ENCODE assay signal across 26 cellular contexts in genomic region chr6:167846997-167847606, GRCh38. TPM values are rescaled to one million over a fixed set of nuclear protein-coding genes. Genes with fewer than 3 reads are reported as not detected.
DNase-seq lines count a peak whose midpoint lies in the region; ATAC-seq, FAIRE-seq and TF ChIP-seq lines count a peak whose summit lies in the region.
"Had no signal": no experiment of that assay in that cellular context is flagged by ENCODE, and none has a peak within 500 bp of the region (broad histone marks: within the 10 kb centered on the region; RNA-seq: fewer than 3 reads in every experiment).

No MANE protein-coding gene starts in this region.

- H3K4ac ChIP-seq in trophoblast cell (ENCODE audit: low read depth, low read length) = peak overlapping the region; percentile 96

- H3K4me1 ChIP-seq in endodermal cell (ENCODE audit: control insufficient read depth, insufficient read depth, low read length) (peaks cover 16% of the 10 kb centered on the region), trophoblast cell (ENCODE audit: control insufficient read depth in 1 of 2, insufficient read depth in 2 of 2, low read length in 2 of 2) (peaks cover 4 to 13% of the 10 kb centered on the region in 2 experiments)

- no peak overlapping the region for H2AFZ ChIP-seq in trophoblast cell (ENCODE audit: insufficient read depth, low read length, poor library complexity)

- no peak overlapping the region for H2BK12ac ChIP-seq in trophoblast cell (ENCODE audit: low read length)

- H4K91ac ChIP-seq in trophoblast cell (ENCODE audit: low read depth, low read length) = no peak overlapping the region

- no peak for TF ChIP-seq POLR2A in H54 (IDR thresholded peaks at IDR 0.05; ENCODE audit: low read depth, low read length)

- WGBS in endodermal cell (ENCODE audit: insufficient coverage in 1 of 2, insufficient read length in 1 of 2), 2 experiments = 78 to 87% methylated on average over 6 of the region's 6 CpGs
- WGBS in trophoblast cell (ENCODE audit: extremely low coverage, insufficient coverage, insufficient read length) = no CpG with 5 or more reads among the region's 6 CpGs

- peak overlapping the region; percentile 83 for H3K27ac Mint-ChIP-seq in endodermal cell
- H3K27ac Mint-ChIP-seq: activated B cell treated with CpG ODN at 0.5 μM for 24 hours; CD14-positive monocyte; effector memory CD8-positive, alpha-beta T cell; T-helper 17 cell had no signal

- peaks cover 4% of the 10 kb centered on the region for H3K79me1 ChIP-seq in trophoblast cell (ENCODE audit: low read length)

- peaks cover 7% of the 10 kb centered on the region for H3K79me2 ChIP-seq in trophoblast cell (ENCODE audit: control insufficient read depth, insufficient read depth, low read length, poor library complexity)

- H3K27me3 ChIP-seq in endodermal cell (ENCODE audit: control insufficient read depth, insufficient read depth, low read length, poor library complexity, severe bottlenecking) = no peaks in the 10 kb centered on the region
- no peaks in the 10 kb centered on the region for H3K27me3 ChIP-seq in trophoblast cell (ENCODE audit: insufficient read depth, low read length)

- FAIRE-seq in H54 (lab: Jason Lieb, UNC) (peak; percentile 30), urothelium cell line (lab: Jason Lieb, UNC) (no peak)
- FAIRE-seq: G401.6, GM19239 had no signal

- peaks cover 67% of the 10 kb centered on the region for H3K4me1 Mint-ChIP-seq in endodermal cell
- H3K4me1 Mint-ChIP-seq: CD14-positive monocyte had no signal

- peak; percentile 86 for ATAC-seq in SK-N-SH treated with all-trans-retinoic acid at 6 μM for 48 hours
- no peak for ATAC-seq in HG03045 (IDR thresholded peaks at IDR 0.05; ENCODE audit: unreplicated experiment)
- ATAC-seq: effector memory CD8-positive, alpha-beta T cell; left ventricle myocardium superior; T-helper 17 cell had no signal

- H2AK5ac ChIP-seq in trophoblast cell (ENCODE audit: low read length) = no peak overlapping the region

- H2BK5ac ChIP-seq in trophoblast cell (ENCODE audit: low read depth, low read length, poor library complexity) = no peak overlapping the region

- H4K12ac ChIP-seq in trophoblast cell (ENCODE audit: low read depth, low read length) = no peak overlapping the region

- H3K36me3 Mint-ChIP-seq in endodermal cell (ENCODE audit: low read depth) = no peaks in the 10 kb centered on the region
- H3K36me3 Mint-ChIP-seq: CD14-positive monocyte had no signal

- no peak overlapping the region for H3K14ac ChIP-seq in trophoblast cell (ENCODE audit: low read length)

- H3K9me3 Mint-ChIP-seq in endodermal cell = no peaks in the 10 kb centered on the region
- H3K9me3 Mint-ChIP-seq: activated B cell treated with CpG ODN at 0.5 μM for 24 hours; effector memory CD8-positive, alpha-beta T cell had no signal

- no peak overlapping the region for H2BK120ac ChIP-seq in trophoblast cell (ENCODE audit: insufficient read depth, low read length, poor library complexity)

- no peak overlapping the region for H3K4me2 ChIP-seq in trophoblast cell (ENCODE audit: low read length)

- no peak overlapping the region for H3K18ac ChIP-seq in trophoblast cell (ENCODE audit: low read length)

- H3K23ac ChIP-seq in trophoblast cell (ENCODE audit: low read length) = no peak overlapping the region

- H3K36me3 ChIP-seq in endodermal cell (ENCODE audit: control insufficient read depth, insufficient read depth, low read length) (no peaks in the 10 kb centered on the region), trophoblast cell (ENCODE audit: control insufficient read depth in 1 of 2, insufficient read depth in 2 of 2, low read length in 2 of 2) (no peaks in the 10 kb centered on the region)

- H3K27ac ChIP-seq in endodermal cell (ENCODE audit: low read depth, low read length) = no peak overlapping the region
- no peak overlapping the region for H3K27ac ChIP-seq in trophoblast cell (ENCODE audit: low read depth, low read length)
- H3K27ac ChIP-seq: KMS-11 had no signal

- H3K9ac ChIP-seq in endodermal cell (ENCODE audit: extremely low read depth, low read length, poor library complexity, severe bottlenecking) (no peak overlapping the region), trophoblast cell (ENCODE audit: low read length) (no peak overlapping the region)
- H3K9ac ChIP-seq: KMS-11 had no signal

- H3K4me3 ChIP-seq in endodermal cell (ENCODE audit: low read length) = no peak overlapping the region
- no peak overlapping the region for H3K4me3 ChIP-seq in trophoblast cell (ENCODE audit: low read depth, low read length)

- DNase-seq in H54 (ENCODE audit: insufficient read length, low spot score) (no peak), endodermal cell (no peak), trophoblast cell (no peak), urothelium cell line (ENCODE audit: low spot score) (no peak), NCI-H2171 (lab: John Stamatoyannopoulos, UW) (no peak), GM10266 (ENCODE audit: extremely low spot score) (no peak)
- DNase-seq: activated B cell treated with CpG ODN at 0.5 μM for 24 hours; activated CD4-positive, alpha-beta T cell treated with anti-CD3 and anti-CD28 coated beads, Interleukin-2, amount 50 U/mL, for 48 hours; activated naive CD4-positive, alpha-beta T cell; activated T-cell treated with anti-CD3 and anti-CD28 coated beads for 4 hours; DMS 273 treated with DMSO at 0.1 percent for 48 hours; effector memory CD8-positive, alpha-beta T cell; glutamatergic neuron; left ventricle myocardium superior; NCI-H187 treated with DMSO at 0.1 percent for 48 hours; NCI-H345; OCI-M1; SIG-M5; stimulated activated CD4-positive, alpha-beta T cell treated with anti-CD3 and anti-CD28 coated beads, Interleukin-15, amount 100 ng/mL, for 24 hours; T-helper 17 cell had no signal

- no peak overlapping the region for H4K8ac ChIP-seq in trophoblast cell (ENCODE audit: low read depth, low read length)

- H3K4me3 Mint-ChIP-seq in endodermal cell = no peak overlapping the region
- H3K4me3 Mint-ChIP-seq: activated B cell treated with CpG ODN at 0.5 μM for 24 hours; CD14-positive monocyte; effector memory CD8-positive, alpha-beta T cell; T-helper 17 cell had no signal

- H3K27me3 Mint-ChIP-seq in endodermal cell (ENCODE audit: insufficient read depth) = no peaks in the 10 kb centered on the region
- H3K27me3 Mint-ChIP-seq: T-helper 17 cell had no signal

- TF ChIP-seq CTCF in endodermal cell (conservative IDR thresholded peaks at IDR 0.05) (no peak), GM10266 (IDR thresholded peaks at IDR 0.05; ENCODE audit: control insufficient read depth, insufficient read depth, low read depth, missing control alignments) (no peak)

- no peaks in the 10 kb centered on the region for H3K9me3 ChIP-seq in endodermal cell (ENCODE audit: control insufficient read depth, low read length)
- no peaks in the 10 kb centered on the region for H3K9me3 ChIP-seq in trophoblast cell (ENCODE audit: insufficient read depth, low read depth, low read length)

TF ChIP-seq in SK-N-SH treated with all-trans-retinoic acid at 6 μM for 48 hours, 23 proteins besides CTCF, POLR2A, EP300 and RAD21:
- TF ChIP-seq ISL1 (CRISPR knock-in tag; IDR thresholded peaks at IDR 0.05) = peak; percentile 46
- TF ChIP-seq PATZ1 (CRISPR knock-in tag; IDR thresholded peaks at IDR 0.05; ENCODE audit: borderline replicate concordance) = no peak

RNA-seq across cellular contexts. Expression of gene AFDN, which starts 20.4 kb away (rescaled TPM):
- total RNA-seq in endodermal cell = 100 to 1,000 TPM; 214 to 239 TPM
- polyA plus RNA-seq in endodermal cell (2013, experiment 1 of 2) = 167 TPM
- polyA plus RNA-seq in endodermal cell (2013, experiment 2 of 2) = 150 TPM
- 195 and 197 TPM in 2 replicates for polyA plus RNA-seq in trophoblast cell (2013)
